1 cellular context compared by ENCODE assay signal in genomic region chr3:143170676-143171075, GRCh38.
TF ChIP-seq lines count a peak whose summit lies in the region.

No MANE protein-coding gene starts in this region.

TF ChIP-seq in GM23338, 12 proteins besides CTCF, POLR2A, EP300 and RAD21 (continued from another document):
- no peak for TF ChIP-seq JUNB (IDR thresholded peaks at IDR 0.05; ENCODE audit: unreplicated experiment)
